Comparison of ENCODE assay signal across 3 cellular contexts in the genomic region with DNA sequence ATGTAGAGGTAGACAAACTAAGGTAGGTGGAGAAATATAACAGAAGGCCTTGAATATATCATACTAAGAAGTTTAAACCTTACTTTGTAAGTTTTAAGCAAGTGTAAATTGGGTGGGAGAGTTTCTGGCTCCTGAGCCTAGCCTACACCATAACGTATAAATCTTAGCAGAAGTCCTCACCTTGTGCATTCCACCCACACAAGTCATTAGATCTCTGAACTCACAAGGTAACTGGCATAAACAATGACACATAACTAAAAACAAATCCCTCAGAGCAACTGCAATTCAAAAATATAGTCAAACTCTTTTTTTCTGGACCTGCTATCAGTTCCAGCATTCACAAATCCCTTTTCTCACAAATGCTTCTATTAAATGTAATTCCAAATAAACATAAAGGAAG.
TF ChIP-seq lines count a peak whose summit lies in the region.

No MANE protein-coding gene starts in this region.

TF ChIP-seq in GM23338, 12 proteins besides CTCF, POLR2A, EP300 and RAD21 (continues in another document):
- TF ChIP-seq, protein P1, sequence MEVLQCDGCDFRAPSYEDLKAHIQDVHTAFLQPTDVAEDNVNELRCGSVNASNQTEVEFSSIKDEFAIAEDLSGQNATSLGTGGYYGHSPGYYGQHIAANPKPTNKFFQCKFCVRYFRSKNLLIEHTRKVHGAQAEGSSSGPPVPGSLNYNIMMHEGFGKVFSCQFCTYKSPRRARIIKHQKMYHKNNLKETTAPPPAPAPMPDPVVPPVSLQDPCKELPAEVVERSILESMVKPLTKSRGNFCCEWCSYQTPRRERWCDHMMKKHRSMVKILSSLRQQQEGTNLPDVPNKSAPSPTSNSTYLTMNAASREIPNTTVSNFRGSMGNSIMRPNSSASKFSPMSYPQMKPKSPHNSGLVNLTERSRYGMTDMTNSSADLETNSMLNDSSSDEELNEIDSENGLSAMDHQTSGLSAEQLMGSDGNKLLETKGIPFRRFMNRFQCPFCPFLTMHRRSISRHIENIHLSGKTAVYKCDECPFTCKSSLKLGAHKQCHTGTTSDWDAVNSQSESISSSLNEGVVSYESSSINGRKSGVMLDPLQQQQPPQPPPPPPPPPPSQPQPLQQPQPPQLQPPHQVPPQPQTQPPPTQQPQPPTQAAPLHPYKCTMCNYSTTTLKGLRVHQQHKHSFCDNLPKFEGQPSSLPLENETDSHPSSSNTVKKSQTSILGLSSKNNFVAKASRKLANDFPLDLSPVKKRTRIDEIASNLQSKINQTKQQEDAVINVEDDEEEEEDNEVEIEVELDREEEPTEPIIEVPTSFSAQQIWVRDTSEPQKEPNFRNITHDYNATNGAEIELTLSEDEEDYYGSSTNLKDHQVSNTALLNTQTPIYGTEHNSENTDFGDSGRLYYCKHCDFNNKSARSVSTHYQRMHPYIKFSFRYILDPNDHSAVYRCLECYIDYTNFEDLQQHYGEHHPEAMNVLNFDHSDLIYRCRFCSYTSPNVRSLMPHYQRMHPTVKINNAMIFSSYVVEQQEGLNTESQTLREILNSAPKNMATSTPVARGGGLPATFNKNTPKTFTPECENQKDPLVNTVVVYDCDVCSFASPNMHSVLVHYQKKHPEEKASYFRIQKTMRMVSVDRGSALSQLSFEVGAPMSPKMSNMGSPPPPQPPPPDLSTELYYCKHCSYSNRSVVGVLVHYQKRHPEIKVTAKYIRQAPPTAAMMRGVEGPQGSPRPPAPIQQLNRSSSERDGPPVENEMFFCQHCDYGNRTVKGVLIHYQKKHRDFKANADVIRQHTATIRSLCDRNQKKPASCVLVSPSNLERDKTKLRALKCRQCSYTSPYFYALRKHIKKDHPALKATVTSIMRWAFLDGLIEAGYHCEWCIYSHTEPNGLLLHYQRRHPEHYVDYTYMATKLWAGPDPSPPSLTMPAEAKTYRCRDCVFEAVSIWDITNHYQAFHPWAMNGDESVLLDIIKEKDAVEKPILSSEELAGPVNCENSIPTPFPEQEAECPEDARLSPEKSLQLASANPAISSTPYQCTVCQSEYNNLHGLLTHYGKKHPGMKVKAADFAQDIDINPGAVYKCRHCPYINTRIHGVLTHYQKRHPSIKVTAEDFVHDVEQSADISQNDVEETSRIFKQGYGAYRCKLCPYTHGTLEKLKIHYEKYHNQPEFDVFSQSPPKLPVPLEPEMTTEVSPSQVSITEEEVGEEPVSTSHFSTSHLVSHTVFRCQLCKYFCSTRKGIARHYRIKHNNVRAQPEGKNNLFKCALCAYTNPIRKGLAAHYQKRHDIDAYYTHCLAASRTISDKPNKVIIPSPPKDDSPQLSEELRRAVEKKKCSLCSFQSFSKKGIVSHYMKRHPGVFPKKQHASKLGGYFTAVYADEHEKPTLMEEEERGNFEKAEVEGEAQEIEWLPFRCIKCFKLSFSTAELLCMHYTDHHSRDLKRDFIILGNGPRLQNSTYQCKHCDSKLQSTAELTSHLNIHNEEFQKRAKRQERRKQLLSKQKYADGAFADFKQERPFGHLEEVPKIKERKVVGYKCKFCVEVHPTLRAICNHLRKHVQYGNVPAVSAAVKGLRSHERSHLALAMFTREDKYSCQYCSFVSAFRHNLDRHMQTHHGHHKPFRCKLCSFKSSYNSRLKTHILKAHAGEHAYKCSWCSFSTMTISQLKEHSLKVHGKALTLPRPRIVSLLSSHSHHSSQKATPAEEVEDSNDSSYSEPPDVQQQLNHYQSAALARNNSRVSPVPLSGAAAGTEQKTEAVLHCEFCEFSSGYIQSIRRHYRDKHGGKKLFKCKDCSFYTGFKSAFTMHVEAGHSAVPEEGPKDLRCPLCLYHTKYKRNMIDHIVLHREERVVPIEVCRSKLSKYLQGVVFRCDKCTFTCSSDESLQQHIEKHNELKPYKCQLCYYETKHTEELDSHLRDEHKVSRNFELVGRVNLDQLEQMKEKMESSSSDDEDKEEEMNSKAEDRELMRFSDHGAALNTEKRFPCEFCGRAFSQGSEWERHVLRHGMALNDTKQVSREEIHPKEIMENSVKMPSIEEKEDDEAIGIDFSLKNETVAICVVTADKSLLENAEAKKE (CRISPR knock-in tag; IDR thresholded peaks at IDR 0.05), result no peak
- TF ChIP-seq EZH2 (IDR thresholded peaks at IDR 0.05; ENCODE audit: low read depth, unreplicated experiment), result no peak
- no peak for TF ChIP-seq STAT1 (IDR thresholded peaks at IDR 0.05; ENCODE audit: unreplicated experiment)
- no peak for TF ChIP-seq JUNB (IDR thresholded peaks at IDR 0.05; ENCODE audit: unreplicated experiment)

TF ChIP-seq in endothelial cell of umbilical vein, 7 proteins besides CTCF, POLR2A, EP300 and RAD21:
- no peak for TF ChIP-seq FOS (IDR thresholded peaks at IDR 0.05; ENCODE audit: borderline replicate concordance, insufficient read depth, low read length)
- TF ChIP-seq GATA2 (IDR thresholded peaks at IDR 0.05; ENCODE audit: insufficient read depth, insufficient read length, low read depth, low read length), result no peak
- no peak for TF ChIP-seq JUN (IDR thresholded peaks at IDR 0.05; ENCODE audit: borderline replicate concordance, insufficient read depth, insufficient read length, low read depth)
- no peak for TF ChIP-seq EZH2 (IDR thresholded peaks at IDR 0.05; ENCODE audit: borderline replicate concordance, low read depth, low read length, severe bottlenecking)
- no peak for TF ChIP-seq MYC (IDR thresholded peaks at IDR 0.05; ENCODE audit: low read depth, low read length)
- TF ChIP-seq POLR2AphosphoS5 (IDR thresholded peaks at IDR 0.05; ENCODE audit: insufficient read depth, low read depth, low read length), result no peak
- TF ChIP-seq, protein P2, sequence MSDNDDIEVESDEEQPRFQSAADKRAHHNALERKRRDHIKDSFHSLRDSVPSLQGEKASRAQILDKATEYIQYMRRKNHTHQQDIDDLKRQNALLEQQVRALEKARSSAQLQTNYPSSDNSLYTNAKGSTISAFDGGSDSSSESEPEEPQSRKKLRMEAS (IDR thresholded peaks at IDR 0.05; ENCODE audit: insufficient read depth, insufficient read length), result no peak

TF ChIP-seq in HepG2, 621 proteins besides CTCF, POLR2A, EP300 and RAD21:
- no peak for TF ChIP-seq SMYD3 (CRISPR knock-in tag; IDR thresholded peaks at IDR 0.05)
- no peak for TF ChIP-seq THYN1 (CRISPR knock-in tag; IDR thresholded peaks at IDR 0.05; ENCODE audit: borderline replicate concordance, low read depth)
- no peak for TF ChIP-seq HOXA7 (CRISPR knock-in tag; IDR thresholded peaks at IDR 0.05)
- no peak for TF ChIP-seq CEBPB (IDR thresholded peaks at IDR 0.05; ENCODE audit: borderline replicate concordance, low read depth, low read length)
- TF ChIP-seq ZNF713 (CRISPR knock-in tag; IDR thresholded peaks at IDR 0.05), result no peak
- TF ChIP-seq NR3C1 (CRISPR knock-in tag; IDR thresholded peaks at IDR 0.05), result no peak
- no peak for TF ChIP-seq ATF7 (IDR thresholded peaks at IDR 0.05)
- TF ChIP-seq ATF7 (CRISPR knock-in tag; IDR thresholded peaks at IDR 0.05), result no peak
- TF ChIP-seq ZNF879 (CRISPR knock-in tag; IDR thresholded peaks at IDR 0.05), result no peak
- TF ChIP-seq, protein P3, sequence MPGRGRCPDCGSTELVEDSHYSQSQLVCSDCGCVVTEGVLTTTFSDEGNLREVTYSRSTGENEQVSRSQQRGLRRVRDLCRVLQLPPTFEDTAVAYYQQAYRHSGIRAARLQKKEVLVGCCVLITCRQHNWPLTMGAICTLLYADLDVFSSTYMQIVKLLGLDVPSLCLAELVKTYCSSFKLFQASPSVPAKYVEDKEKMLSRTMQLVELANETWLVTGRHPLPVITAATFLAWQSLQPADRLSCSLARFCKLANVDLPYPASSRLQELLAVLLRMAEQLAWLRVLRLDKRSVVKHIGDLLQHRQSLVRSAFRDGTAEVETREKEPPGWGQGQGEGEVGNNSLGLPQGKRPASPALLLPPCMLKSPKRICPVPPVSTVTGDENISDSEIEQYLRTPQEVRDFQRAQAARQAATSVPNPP (CRISPR knock-in tag; IDR thresholded peaks at IDR 0.05), result no peak
- no peak for TF ChIP-seq HOXA5 (CRISPR knock-in tag; IDR thresholded peaks at IDR 0.05)
- TF ChIP-seq XRCC5 (optimal IDR thresholded peaks at IDR 0.05; ENCODE audit: low read length), result no peak
- no peak for TF ChIP-seq TRIM24 (CRISPR knock-in tag; IDR thresholded peaks at IDR 0.05)
- TF ChIP-seq YY1 (IDR thresholded peaks at IDR 0.05; ENCODE audit: insufficient read depth, insufficient replicate concordance, low read depth, low read length), result no peak
- TF ChIP-seq, protein P4, sequence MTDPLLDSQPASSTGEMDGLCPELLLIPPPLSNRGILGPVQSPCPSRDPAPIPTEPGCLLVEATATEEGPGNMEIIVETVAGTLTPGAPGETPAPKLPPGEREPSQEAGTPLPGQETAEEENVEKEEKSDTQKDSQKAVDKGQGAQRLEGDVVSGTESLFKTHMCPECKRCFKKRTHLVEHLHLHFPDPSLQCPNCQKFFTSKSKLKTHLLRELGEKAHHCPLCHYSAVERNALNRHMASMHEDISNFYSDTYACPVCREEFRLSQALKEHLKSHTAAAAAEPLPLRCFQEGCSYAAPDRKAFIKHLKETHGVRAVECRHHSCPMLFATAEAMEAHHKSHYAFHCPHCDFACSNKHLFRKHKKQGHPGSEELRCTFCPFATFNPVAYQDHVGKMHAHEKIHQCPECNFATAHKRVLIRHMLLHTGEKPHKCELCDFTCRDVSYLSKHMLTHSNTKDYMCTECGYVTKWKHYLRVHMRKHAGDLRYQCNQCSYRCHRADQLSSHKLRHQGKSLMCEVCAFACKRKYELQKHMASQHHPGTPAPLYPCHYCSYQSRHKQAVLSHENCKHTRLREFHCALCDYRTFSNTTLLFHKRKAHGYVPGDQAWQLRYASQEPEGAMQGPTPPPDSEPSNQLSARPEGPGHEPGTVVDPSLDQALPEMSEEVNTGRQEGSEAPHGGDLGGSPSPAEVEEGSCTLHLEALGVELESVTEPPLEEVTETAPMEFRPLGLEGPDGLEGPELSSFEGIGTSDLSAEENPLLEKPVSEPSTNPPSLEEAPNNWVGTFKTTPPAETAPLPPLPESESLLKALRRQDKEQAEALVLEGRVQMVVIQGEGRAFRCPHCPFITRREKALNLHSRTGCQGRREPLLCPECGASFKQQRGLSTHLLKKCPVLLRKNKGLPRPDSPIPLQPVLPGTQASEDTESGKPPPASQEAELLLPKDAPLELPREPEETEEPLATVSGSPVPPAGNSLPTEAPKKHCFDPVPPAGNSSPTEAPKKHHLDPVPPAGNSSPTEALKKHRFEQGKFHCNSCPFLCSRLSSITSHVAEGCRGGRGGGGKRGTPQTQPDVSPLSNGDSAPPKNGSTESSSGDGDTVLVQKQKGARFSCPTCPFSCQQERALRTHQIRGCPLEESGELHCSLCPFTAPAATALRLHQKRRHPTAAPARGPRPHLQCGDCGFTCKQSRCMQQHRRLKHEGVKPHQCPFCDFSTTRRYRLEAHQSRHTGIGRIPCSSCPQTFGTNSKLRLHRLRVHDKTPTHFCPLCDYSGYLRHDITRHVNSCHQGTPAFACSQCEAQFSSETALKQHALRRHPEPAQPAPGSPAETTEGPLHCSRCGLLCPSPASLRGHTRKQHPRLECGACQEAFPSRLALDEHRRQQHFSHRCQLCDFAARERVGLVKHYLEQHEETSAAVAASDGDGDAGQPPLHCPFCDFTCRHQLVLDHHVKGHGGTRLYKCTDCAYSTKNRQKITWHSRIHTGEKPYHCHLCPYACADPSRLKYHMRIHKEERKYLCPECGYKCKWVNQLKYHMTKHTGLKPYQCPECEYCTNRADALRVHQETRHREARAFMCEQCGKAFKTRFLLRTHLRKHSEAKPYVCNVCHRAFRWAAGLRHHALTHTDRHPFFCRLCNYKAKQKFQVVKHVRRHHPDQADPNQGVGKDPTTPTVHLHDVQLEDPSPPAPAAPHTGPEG (CRISPR knock-in tag; IDR thresholded peaks at IDR 0.05), result no peak
- TF ChIP-seq, protein P5, sequence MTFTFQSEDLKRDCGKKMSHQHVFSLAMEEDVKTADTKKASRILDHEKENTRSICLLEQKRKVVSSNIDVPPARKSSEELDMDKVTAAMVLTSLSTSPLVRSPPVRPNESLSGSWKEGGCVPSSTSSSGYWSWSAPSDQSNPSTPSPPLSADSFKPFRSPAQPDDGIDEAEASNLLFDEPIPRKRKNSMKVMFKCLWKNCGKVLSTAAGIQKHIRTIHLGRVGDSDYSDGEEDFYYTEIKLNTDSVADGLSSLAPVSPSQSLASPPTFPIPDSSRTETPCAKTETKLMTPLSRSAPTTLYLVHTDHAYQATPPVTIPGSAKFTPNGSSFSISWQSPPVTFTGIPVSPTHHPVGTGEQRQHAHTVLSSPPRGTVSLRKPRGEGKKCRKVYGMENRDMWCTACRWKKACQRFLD (CRISPR knock-in tag; IDR thresholded peaks at IDR 0.05; ENCODE audit: borderline replicate concordance), result no peak
- TF ChIP-seq TSC22D2 (CRISPR knock-in tag; IDR thresholded peaks at IDR 0.05; ENCODE audit: borderline replicate concordance), result no peak
- TF ChIP-seq ZNF335 (CRISPR knock-in tag; IDR thresholded peaks at IDR 0.05), result no peak
- no peak for TF ChIP-seq HNF4G (IDR thresholded peaks at IDR 0.05; ENCODE audit: borderline replicate concordance, low read depth, low read length)
- TF ChIP-seq HNF4G (CRISPR knock-in tag; IDR thresholded peaks at IDR 0.05; ENCODE audit: borderline replicate concordance, low read depth), result no peak
- TF ChIP-seq ZNF546 (CRISPR knock-in tag; conservative IDR thresholded peaks at IDR 0.05), result no peak
- no peak for TF ChIP-seq ZNF644 (CRISPR knock-in tag; IDR thresholded peaks at IDR 0.05; ENCODE audit: low read depth)
TF ChIP-seq in HepG2: peak in this region for 0.
